15 cellular contexts compared by ENCODE assay signal in the genomic region with DNA sequence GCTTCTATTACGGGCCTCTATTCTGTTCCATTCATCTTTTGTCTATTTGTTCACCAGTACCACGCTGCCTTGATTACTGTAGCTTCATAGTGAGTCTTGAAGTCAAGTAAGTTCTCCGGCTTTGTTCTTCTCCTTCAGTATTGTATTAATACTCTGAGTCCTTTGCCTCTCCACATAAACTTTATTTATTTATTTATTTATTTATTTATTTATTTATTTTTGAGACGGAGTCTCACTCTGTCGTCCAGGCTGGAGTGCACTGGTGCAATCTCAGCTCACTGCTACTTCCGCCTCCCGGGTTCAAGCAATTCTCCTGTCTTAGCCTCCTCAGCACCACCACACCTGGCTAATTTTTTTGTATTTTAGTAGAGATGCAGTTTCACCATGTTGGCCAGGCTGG. TPM values are rescaled to one million over a fixed set of nuclear protein-coding genes. Genes with fewer than 3 reads are reported as not detected.
"Had no signal": no experiment of that assay in that cellular context is flagged by ENCODE, and none has a peak within 500 bp of the region (broad histone marks: within the 10 kb centered on the region; RNA-seq: fewer than 3 reads in every experiment).

No MANE protein-coding gene starts in this region.

RNA-seq across cellular contexts. Expression of gene AQP12B, which starts 22.8 kb away (rescaled TPM):
- total RNA-seq: activated B cell treated with CpG ODN at 0.5 μM for 24 hours; activated CD4-positive, alpha-beta memory T cell treated with anti-CD3 and anti-CD28 coated beads for 36 hours; activated CD4-positive, alpha-beta memory T cell treated with anti-CD3 and anti-CD28 coated beads, Interleukin-2, amount 10 ng/mL, durations not matched to agents 7 days and 5 days; activated CD4-positive, alpha-beta T cell treated with anti-CD3 and anti-CD28 coated beads for 36 hours; activated CD4-positive, alpha-beta T cell treated with anti-CD3 and anti-CD28 coated beads, Interleukin-2, amount 10 ng/mL, durations not matched to agents 24 days and 14 days; activated CD4-positive, alpha-beta T cell treated with anti-CD3 and anti-CD28 coated beads, Interleukin-2, amount 10 ng/mL, durations not matched to agents 7 days and 5 days; activated CD8-positive, alpha-beta memory T cell treated with anti-CD3 and anti-CD28 coated beads for 36 hours; activated CD8-positive, alpha-beta memory T cell treated with anti-CD3 and anti-CD28 coated beads, Interleukin-2, amount 10 ng/mL, durations not matched to agents 7 days and 5 days; activated CD8-positive, alpha-beta T cell treated with anti-CD3 and anti-CD28 coated beads for 36 hours; activated CD8-positive, alpha-beta T cell treated with anti-CD3 and anti-CD28 coated beads, Interleukin-2, amount 10 ng/mL, durations not matched to agents 7 days and 5 days; T-cell; T-helper 1 cell treated with Interleukin-12 subunit alpha and Interleukin-12 subunit beta and Interleukin-4 antibody, amounts not matched to agents 30 ng/mL and 1 ng/mL, for 36 hours; T-helper 17 cell; T-helper 2 cell treated with Interferon-gamma antibody and Interleukin-4, amounts not matched to agents 100 ng/mL and 5 ng/mL, for 36 hours; WTC11 had no signal

RNA-seq across cellular contexts. Expression of gene AQP12A, which starts 31.8 kb away (rescaled TPM):
- total RNA-seq: activated B cell treated with CpG ODN at 0.5 μM for 24 hours; activated CD4-positive, alpha-beta memory T cell treated with anti-CD3 and anti-CD28 coated beads for 36 hours; activated CD4-positive, alpha-beta memory T cell treated with anti-CD3 and anti-CD28 coated beads, Interleukin-2, amount 10 ng/mL, durations not matched to agents 7 days and 5 days; activated CD4-positive, alpha-beta T cell treated with anti-CD3 and anti-CD28 coated beads for 36 hours; activated CD4-positive, alpha-beta T cell treated with anti-CD3 and anti-CD28 coated beads, Interleukin-2, amount 10 ng/mL, durations not matched to agents 24 days and 14 days; activated CD4-positive, alpha-beta T cell treated with anti-CD3 and anti-CD28 coated beads, Interleukin-2, amount 10 ng/mL, durations not matched to agents 7 days and 5 days; activated CD8-positive, alpha-beta memory T cell treated with anti-CD3 and anti-CD28 coated beads for 36 hours; activated CD8-positive, alpha-beta memory T cell treated with anti-CD3 and anti-CD28 coated beads, Interleukin-2, amount 10 ng/mL, durations not matched to agents 7 days and 5 days; activated CD8-positive, alpha-beta T cell treated with anti-CD3 and anti-CD28 coated beads for 36 hours; activated CD8-positive, alpha-beta T cell treated with anti-CD3 and anti-CD28 coated beads, Interleukin-2, amount 10 ng/mL, durations not matched to agents 7 days and 5 days; T-cell; T-helper 1 cell treated with Interleukin-12 subunit alpha and Interleukin-12 subunit beta and Interleukin-4 antibody, amounts not matched to agents 30 ng/mL and 1 ng/mL, for 36 hours; T-helper 17 cell; T-helper 2 cell treated with Interferon-gamma antibody and Interleukin-4, amounts not matched to agents 100 ng/mL and 5 ng/mL, for 36 hours; WTC11 had no signal
